ENCODE assay signal across 1 cellular context in the genomic region with DNA sequence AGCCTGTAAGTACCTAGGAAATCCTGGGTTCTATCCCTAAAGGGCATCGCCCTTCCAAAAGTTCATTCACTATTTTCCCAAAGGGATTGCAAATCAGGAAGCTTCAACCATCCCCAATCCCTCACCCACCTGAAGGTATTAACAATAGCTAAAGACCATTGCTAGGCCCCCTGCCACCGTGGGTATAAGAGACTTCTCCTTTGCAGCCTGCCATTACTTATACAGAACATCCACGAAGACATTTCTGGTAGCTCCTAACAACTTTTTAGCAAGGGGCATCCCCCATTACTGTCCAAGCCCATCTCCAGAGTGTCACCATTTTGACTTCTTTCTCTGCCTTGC.
TF ChIP-seq lines count a peak whose summit lies in the region.

No MANE protein-coding gene starts in this region.

TF ChIP-seq in WTC11, 78 proteins besides CTCF, POLR2A, EP300 and RAD21 (continued from another document):
- TF ChIP-seq, protein P1, sequence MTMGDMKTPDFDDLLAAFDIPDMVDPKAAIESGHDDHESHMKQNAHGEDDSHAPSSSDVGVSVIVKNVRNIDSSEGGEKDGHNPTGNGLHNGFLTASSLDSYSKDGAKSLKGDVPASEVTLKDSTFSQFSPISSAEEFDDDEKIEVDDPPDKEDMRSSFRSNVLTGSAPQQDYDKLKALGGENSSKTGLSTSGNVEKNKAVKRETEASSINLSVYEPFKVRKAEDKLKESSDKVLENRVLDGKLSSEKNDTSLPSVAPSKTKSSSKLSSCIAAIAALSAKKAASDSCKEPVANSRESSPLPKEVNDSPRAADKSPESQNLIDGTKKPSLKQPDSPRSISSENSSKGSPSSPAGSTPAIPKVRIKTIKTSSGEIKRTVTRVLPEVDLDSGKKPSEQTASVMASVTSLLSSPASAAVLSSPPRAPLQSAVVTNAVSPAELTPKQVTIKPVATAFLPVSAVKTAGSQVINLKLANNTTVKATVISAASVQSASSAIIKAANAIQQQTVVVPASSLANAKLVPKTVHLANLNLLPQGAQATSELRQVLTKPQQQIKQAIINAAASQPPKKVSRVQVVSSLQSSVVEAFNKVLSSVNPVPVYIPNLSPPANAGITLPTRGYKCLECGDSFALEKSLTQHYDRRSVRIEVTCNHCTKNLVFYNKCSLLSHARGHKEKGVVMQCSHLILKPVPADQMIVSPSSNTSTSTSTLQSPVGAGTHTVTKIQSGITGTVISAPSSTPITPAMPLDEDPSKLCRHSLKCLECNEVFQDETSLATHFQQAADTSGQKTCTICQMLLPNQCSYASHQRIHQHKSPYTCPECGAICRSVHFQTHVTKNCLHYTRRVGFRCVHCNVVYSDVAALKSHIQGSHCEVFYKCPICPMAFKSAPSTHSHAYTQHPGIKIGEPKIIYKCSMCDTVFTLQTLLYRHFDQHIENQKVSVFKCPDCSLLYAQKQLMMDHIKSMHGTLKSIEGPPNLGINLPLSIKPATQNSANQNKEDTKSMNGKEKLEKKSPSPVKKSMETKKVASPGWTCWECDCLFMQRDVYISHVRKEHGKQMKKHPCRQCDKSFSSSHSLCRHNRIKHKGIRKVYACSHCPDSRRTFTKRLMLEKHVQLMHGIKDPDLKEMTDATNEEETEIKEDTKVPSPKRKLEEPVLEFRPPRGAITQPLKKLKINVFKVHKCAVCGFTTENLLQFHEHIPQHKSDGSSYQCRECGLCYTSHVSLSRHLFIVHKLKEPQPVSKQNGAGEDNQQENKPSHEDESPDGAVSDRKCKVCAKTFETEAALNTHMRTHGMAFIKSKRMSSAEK (CRISPR knock-in tag; IDR thresholded peaks at IDR 0.05; ENCODE audit: borderline replicate concordance), result no peak
- TF ChIP-seq, protein P2, sequence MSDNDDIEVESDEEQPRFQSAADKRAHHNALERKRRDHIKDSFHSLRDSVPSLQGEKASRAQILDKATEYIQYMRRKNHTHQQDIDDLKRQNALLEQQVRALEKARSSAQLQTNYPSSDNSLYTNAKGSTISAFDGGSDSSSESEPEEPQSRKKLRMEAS (CRISPR knock-in tag; IDR thresholded peaks at IDR 0.05), result no peak
- TF ChIP-seq, protein P3, sequence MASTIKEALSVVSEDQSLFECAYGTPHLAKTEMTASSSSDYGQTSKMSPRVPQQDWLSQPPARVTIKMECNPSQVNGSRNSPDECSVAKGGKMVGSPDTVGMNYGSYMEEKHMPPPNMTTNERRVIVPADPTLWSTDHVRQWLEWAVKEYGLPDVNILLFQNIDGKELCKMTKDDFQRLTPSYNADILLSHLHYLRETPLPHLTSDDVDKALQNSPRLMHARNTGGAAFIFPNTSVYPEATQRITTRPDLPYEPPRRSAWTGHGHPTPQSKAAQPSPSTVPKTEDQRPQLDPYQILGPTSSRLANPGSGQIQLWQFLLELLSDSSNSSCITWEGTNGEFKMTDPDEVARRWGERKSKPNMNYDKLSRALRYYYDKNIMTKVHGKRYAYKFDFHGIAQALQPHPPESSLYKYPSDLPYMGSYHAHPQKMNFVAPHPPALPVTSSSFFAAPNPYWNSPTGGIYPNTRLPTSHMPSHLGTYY (CRISPR knock-in tag; IDR thresholded peaks at IDR 0.05), result no peak
